9 cellular contexts compared by ENCODE assay signal in the genomic region with DNA sequence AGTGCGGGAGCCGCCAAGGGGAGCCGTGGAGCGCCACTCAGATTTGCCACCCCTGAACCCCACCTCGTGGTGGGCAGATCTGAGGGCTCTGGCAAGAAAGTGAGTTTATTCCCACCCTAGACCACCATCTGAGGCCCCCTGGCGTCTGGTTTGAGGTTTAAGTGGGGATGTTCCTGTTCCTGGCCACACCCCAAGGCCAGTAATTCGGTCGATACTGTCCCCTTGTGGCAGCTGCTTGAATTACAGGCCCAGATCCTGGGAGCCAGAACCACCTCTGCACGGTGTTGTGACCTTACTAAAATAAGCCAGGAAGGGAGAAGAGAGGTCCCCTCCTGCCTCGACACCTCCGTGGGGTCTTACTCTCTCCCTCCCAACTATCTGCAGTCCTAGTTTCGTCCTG. TPM values are rescaled to one million over a fixed set of nuclear protein-coding genes. Genes with fewer than 3 reads are reported as not detected.
DNase-seq lines count a peak whose midpoint lies in the region; ATAC-seq and TF ChIP-seq lines count a peak whose summit lies in the region.
"Had no signal": no experiment of that assay in that cellular context is flagged by ENCODE, and none has a peak within 500 bp of the region (broad histone marks: within the 10 kb centered on the region; RNA-seq: fewer than 3 reads in every experiment).

No MANE protein-coding gene starts in this region.

- H3K27me3 Mint-ChIP-seq in activated naive CD4-positive, alpha-beta T cell treated with anti-CD3 and anti-CD28 coated beads for 36 hours (ENCODE audit: low read depth), result no peaks in the 10 kb centered on the region
- no peaks in the 10 kb centered on the region for H3K27me3 Mint-ChIP-seq in naive thymus-derived CD4-positive, alpha-beta T cell
- H3K27me3 Mint-ChIP-seq: naive thymus-derived CD8-positive, alpha-beta T cell had no signal

- peaks cover 5% of the 10 kb centered on the region for H3K9me3 Mint-ChIP-seq in activated naive CD4-positive, alpha-beta T cell treated with anti-CD3 and anti-CD28 coated beads for 36 hours
- H3K9me3 Mint-ChIP-seq in naive thymus-derived CD4-positive, alpha-beta T cell, result peaks cover 0 to 4% (median 0%) of the 10 kb centered on the region in 11 donors
- H3K9me3 Mint-ChIP-seq: naive thymus-derived CD8-positive, alpha-beta T cell had no signal

- H3K9ac ChIP-seq in KMS-11, result no peak overlapping the region

- H3K4me3 Mint-ChIP-seq in activated naive CD4-positive, alpha-beta T cell treated with anti-CD3 and anti-CD28 coated beads for 36 hours, result no peak overlapping the region
- no peak overlapping the region for H3K4me3 Mint-ChIP-seq in naive thymus-derived CD4-positive, alpha-beta T cell

- ATAC-seq in naive thymus-derived CD4-positive, alpha-beta T cell, result no peak
- ATAC-seq in HG03039 (IDR thresholded peaks at IDR 0.05; ENCODE audit: unreplicated experiment), result no peak
- ATAC-seq: naive thymus-derived CD8-positive, alpha-beta T cell had no signal

- POLR2A ChIA-PET in naive thymus-derived CD4-positive, alpha-beta T cell (lab: Charles Lee), result interaction anchor here (1.2 kb wide), 1 partner anchor 56 kb away, joined by 4 read pairs; a partner anchor contains a TSS

- TF ChIP-seq POLR2A in ovary (IDR thresholded peaks at IDR 0.05), result no peak

- H3K4me3 ChIP-seq in KMS-11 (IDR thresholded peaks at IDR 0.05; ENCODE audit: insufficient read depth, low read depth, low read length), result no peak overlapping the region
- H3K4me3 ChIP-seq in naive thymus-derived CD4-positive, alpha-beta T cell (ENCODE audit: low read length), result no peak overlapping the region
- H3K4me3 ChIP-seq in ovary, result no peak overlapping the region

- H3K27ac ChIP-seq in KMS-11 (no peak overlapping the region), ovary (no peak overlapping the region)
- H3K27ac ChIP-seq in naive thymus-derived CD4-positive, alpha-beta T cell (ENCODE audit: low read depth, low read length), result peak overlapping the region; percentile 26

- H3K4me1 Mint-ChIP-seq in activated naive CD4-positive, alpha-beta T cell treated with anti-CD3 and anti-CD28 coated beads for 36 hours (ENCODE audit: low read depth), result peaks cover 30% of the 10 kb centered on the region
- H3K4me1 Mint-ChIP-seq in naive thymus-derived CD4-positive, alpha-beta T cell, result peaks cover 26 to 50% (median 42%) of the 10 kb centered on the region in 7 donors

- TF ChIP-seq CTCF in KMS-11 (conservative IDR thresholded peaks at IDR 0.05; ENCODE audit: low read depth, low read length), result peak; percentile 94
- no peak for TF ChIP-seq CTCF in ovary (IDR thresholded peaks at IDR 0.05)

- H2AFZ ChIP-seq in KMS-11 (ENCODE audit: low read depth), result no peak overlapping the region

- H3K9me3 ChIP-seq in naive thymus-derived CD4-positive, alpha-beta T cell (ENCODE audit: control insufficient read depth in 2 of 3, low read length in 3 of 3), result no peaks in the 10 kb centered on the region
- H3K9me3 ChIP-seq in ovary, result no peaks in the 10 kb centered on the region

- H3K4me1 ChIP-seq in KMS-11 (ENCODE audit: low read depth, poor library complexity, severe bottlenecking) (peaks cover 20% of the 10 kb centered on the region), ovary (ENCODE audit: insufficient read depth) (no peaks in the 10 kb centered on the region)
- H3K4me1 ChIP-seq in naive thymus-derived CD4-positive, alpha-beta T cell (ENCODE audit: control insufficient read depth in 2 of 2, insufficient read depth in 2 of 2, low read length in 2 of 2), result peaks cover 13 to 14% of the 10 kb centered on the region in 2 donors

- DNase-seq in CMK (ENCODE audit: low read depth) (peak; percentile 82), NCI-H146 treated with DMSO at 0.1 percent for 48 hours (lab: John Stamatoyannopoulos, UW; ENCODE audit: unreplicated experiment) (no peak), ovary (no peak), DMS153 (lab: John Stamatoyannopoulos, UW) (no peak)
- peak; percentile 61 for DNase-seq in activated naive CD4-positive, alpha-beta T cell treated with anti-CD3 and anti-CD28 coated beads for 36 hours
- DNase-seq in naive thymus-derived CD4-positive, alpha-beta T cell, result peak in 1 of 9 donors; percentile 32

- H3K36me3 Mint-ChIP-seq in activated naive CD4-positive, alpha-beta T cell treated with anti-CD3 and anti-CD28 coated beads for 36 hours (ENCODE audit: low read depth), result peaks cover 42% of the 10 kb centered on the region
- peaks cover 14 to 52% (median 34%) of the 10 kb centered on the region in 5 donors for H3K36me3 Mint-ChIP-seq in naive thymus-derived CD4-positive, alpha-beta T cell

- CTCF ChIA-PET in activated naive CD4-positive, alpha-beta T cell treated with anti-CD3 and anti-CD28 coated beads for 36 hours (lab: Charles Lee), result interaction anchor here (2.4 kb wide), 1 partner anchor 47 kb away, joined by 6 read pairs; no protein-coding TSS in a partner anchor
- CTCF ChIA-PET in naive thymus-derived CD4-positive, alpha-beta T cell (lab: Charles Lee), result no interaction called here

- H3K36me3 ChIP-seq in KMS-11 (ENCODE audit: insufficient read depth) (no peaks in the 10 kb centered on the region), ovary (no peaks in the 10 kb centered on the region)
- peaks cover 0 to 61% (median 0%) of the 10 kb centered on the region in 3 experiments for H3K36me3 ChIP-seq in naive thymus-derived CD4-positive, alpha-beta T cell (ENCODE audit: control insufficient read depth in 2 of 3, insufficient read depth in 3 of 3, low read length in 3 of 3)

- 77 to 83% (median 78%) methylated on average over 12 of the region's 12 CpGs for WGBS in ovary, 3 donors

- no peak overlapping the region for H3K27ac Mint-ChIP-seq in activated naive CD4-positive, alpha-beta T cell treated with anti-CD3 and anti-CD28 coated beads for 36 hours
- peak overlapping the region in 3 of 9 donors; percentile 21 to 66 (median 39) for H3K27ac Mint-ChIP-seq in naive thymus-derived CD4-positive, alpha-beta T cell

- intact Hi-C loops in activated naive CD4-positive, alpha-beta T cell treated with anti-CD3 and anti-CD28 coated beads for 36 hours (cut with micrococcal nuclease), result no loop called here
- intact Hi-C loops in naive thymus-derived CD4-positive, alpha-beta T cell (cut with micrococcal nuclease), result no loop called here
- intact Hi-C loops in ovary (cut with DNase I), result loop anchor here in 1 of 4 donors (10.0 kb wide), 1 partner anchor 753 kb away; no protein-coding TSS in a partner anchor

- H3K27me3 ChIP-seq in KMS-11 (ENCODE audit: insufficient read depth, low read depth) (no peaks in the 10 kb centered on the region), ovary (no peaks in the 10 kb centered on the region)
- H3K27me3 ChIP-seq in naive thymus-derived CD4-positive, alpha-beta T cell (ENCODE audit: control insufficient read depth in 2 of 2, insufficient read depth in 2 of 2, low read length in 2 of 2), result no peaks in the 10 kb centered on the region

- H4K20me1 ChIP-seq in KMS-11 (ENCODE audit: insufficient read depth), result no peaks in the 10 kb centered on the region

- H3K79me2 ChIP-seq in KMS-11 (ENCODE audit: insufficient read depth, low read depth), result no peaks in the 10 kb centered on the region; the same call in 1 of the 2 replicates

- H3K4me2 ChIP-seq in KMS-11, result no peak overlapping the region

- TF ChIP-seq EP300 in ovary (IDR thresholded peaks at IDR 0.05), result no peak

RNA-seq across cellular contexts. Expression of a gene that starts 3.3 kb away (rescaled TPM):
- total RNA-seq in activated naive CD4-positive, alpha-beta T cell treated with anti-CD3 and anti-CD28 coated beads for 36 hours, result 100 to 1,000 TPM; 122 to 128 TPM
- total RNA-seq in naive thymus-derived CD4-positive, alpha-beta T cell, result 100 to 1,000 TPM; 179 to 476 (median 342) TPM
- 100 to 1,000 TPM; 317 to 445 TPM for polyA plus RNA-seq in naive thymus-derived CD4-positive, alpha-beta T cell
- 1 to 10 TPM; 2.6 to 6.0 (median 4.6) TPM for total RNA-seq in ovary
- polyA plus RNA-seq in ovary, result 1 to 10 TPM; 1.0 to 4.8 TPM

RNA-seq across cellular contexts. Expression of a gene that starts 6.9 kb away (rescaled TPM):
- 10 to 100 TPM; 10.3 to 10.5 TPM for total RNA-seq in activated naive CD4-positive, alpha-beta T cell treated with anti-CD3 and anti-CD28 coated beads for 36 hours
- 10 to 100 TPM; 31.1 to 47.0 (median 42.1) TPM for total RNA-seq in naive thymus-derived CD4-positive, alpha-beta T cell
- 10 to 100 TPM; 22.6 to 40.4 TPM for polyA plus RNA-seq in naive thymus-derived CD4-positive, alpha-beta T cell
- 10 to 100 TPM; 10.1 to 25.5 (median 17.4) TPM for total RNA-seq in ovary
- 10 to 100 TPM in 1 of 2 donors, 1 to 10 TPM in 1; 4.5 to 23.7 TPM for polyA plus RNA-seq in ovary

RNA-seq across cellular contexts. Expression of a gene that starts 30.8 kb away (rescaled TPM):
- 10 to 100 TPM; 55.5 to 58.9 TPM for total RNA-seq in activated naive CD4-positive, alpha-beta T cell treated with anti-CD3 and anti-CD28 coated beads for 36 hours
- 100 to 1,000 TPM in 3 of 5 experiments, 10 to 100 TPM in 2; 70.9 to 117 (median 111) TPM for total RNA-seq in naive thymus-derived CD4-positive, alpha-beta T cell
- 10 to 100 TPM; 26.0 to 37.8 TPM for polyA plus RNA-seq in naive thymus-derived CD4-positive, alpha-beta T cell
- 10 to 100 TPM; 18.8 to 29.2 (median 23.3) TPM for total RNA-seq in ovary
- polyA plus RNA-seq in ovary, result 10 to 100 TPM; 17.9 to 31.5 TPM

RNA-seq across cellular contexts. Expression of a gene that starts 49.7 kb away (rescaled TPM):
- total RNA-seq in activated naive CD4-positive, alpha-beta T cell treated with anti-CD3 and anti-CD28 coated beads for 36 hours, result under 1 TPM; 0.19 to 0.22 TPM
- 1 to 10 TPM in 1 of 5 experiments, under 1 TPM in 4; 0.22 to 3.0 (median 0.32) TPM for total RNA-seq in naive thymus-derived CD4-positive, alpha-beta T cell
- under 1 TPM; 0.40 to 0.58 TPM for polyA plus RNA-seq in naive thymus-derived CD4-positive, alpha-beta T cell
- total RNA-seq in ovary, result 1 to 10 TPM in 3 of 7 donors, under 1 TPM in 3, not detected in 1; 0.71 to 1.5 (median 1.1) TPM
- polyA plus RNA-seq in ovary, result 1 to 10 TPM in 1 of 2 donors, under 1 TPM in 1; 0.40 to 2.5 TPM

RNA-seq across cellular contexts. Expression of a gene that starts 56.5 kb away (rescaled TPM):
- 10 to 100 TPM; 11.6 to 14.0 TPM for total RNA-seq in activated naive CD4-positive, alpha-beta T cell treated with anti-CD3 and anti-CD28 coated beads for 36 hours
- total RNA-seq in naive thymus-derived CD4-positive, alpha-beta T cell, result 10 to 100 TPM; 19.9 to 30.3 (median 27.3) TPM
- 1 to 10 TPM; 4.4 to 7.5 TPM for polyA plus RNA-seq in naive thymus-derived CD4-positive, alpha-beta T cell
- total RNA-seq in ovary, result 10 to 100 TPM in 5 of 7 donors, 1 to 10 TPM in 2; 5.1 to 13.9 (median 11.3) TPM
- polyA plus RNA-seq in ovary, result 10 to 100 TPM in 1 of 2 donors, under 1 TPM in 1; 0.32 to 14.8 TPM

Comparison
In these comparisons a context has a peak if more than half of its experiments do, and no peak if none do; other contexts are left out.
1. DNase-seq: peak in CMK (single experiment) and activated naive CD4-positive, alpha-beta T cell treated with anti-CD3 and anti-CD28 coated beads for 36 hours (single experiment); none in NCI-H146 treated with DMSO at 0.1 percent for 48 hours (single experiment), ovary (0 of 5) and DMS153 (single experiment).
2. RNA of a gene that starts 3.3 kb away (total RNA-seq): 179 to 476 TPM in naive thymus-derived CD4-positive, alpha-beta T cell and 122 to 128 TPM in activated naive CD4-positive, alpha-beta T cell treated with anti-CD3 and anti-CD28 coated beads for 36 hours; 2.6 to 6.0 TPM in ovary; every median in the first group is over 10 times any median in the second.